ENCODE assay signal across 1 cellular context in the genomic region with DNA sequence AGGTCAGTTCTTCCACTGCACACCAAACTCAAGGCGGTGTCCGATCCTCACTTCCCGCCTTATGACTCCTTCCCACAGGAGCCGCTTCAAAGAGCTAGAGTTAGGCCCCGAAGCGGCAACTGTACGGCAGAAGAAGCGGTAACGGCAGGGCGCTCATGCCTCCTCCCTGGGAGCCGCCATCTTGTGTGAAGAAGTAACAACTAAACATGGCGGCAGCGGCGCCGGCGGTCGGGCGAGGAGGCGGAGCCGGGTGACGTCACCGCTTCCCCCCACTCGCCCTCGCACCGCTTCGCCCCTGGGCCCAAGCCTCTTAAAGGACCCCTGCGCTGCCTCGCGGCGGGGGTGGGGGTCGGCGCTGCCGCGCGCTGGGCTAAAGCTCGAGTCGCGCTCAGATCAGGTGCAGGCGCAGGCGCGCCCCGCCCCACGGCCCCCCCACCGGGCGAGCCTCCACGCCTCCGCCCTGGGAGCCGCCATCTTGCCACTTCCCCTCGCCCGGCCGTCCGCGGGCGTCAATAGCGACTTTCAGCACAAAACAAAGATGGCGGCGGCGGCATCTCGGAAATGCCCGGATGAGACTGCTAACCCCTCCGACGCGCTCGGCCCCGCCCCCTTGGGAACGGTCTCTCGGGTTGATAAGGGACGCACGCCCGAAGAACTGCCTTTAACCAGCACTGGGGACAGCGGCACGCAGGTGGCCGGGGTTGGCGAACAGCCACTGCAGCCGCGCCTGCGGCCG.
TF ChIP-seq lines count a peak whose summit lies in the region.

Gene HCFC1 (minus strand): TSS at position 187 of the 736 bp plus-strand sequence. CDS start 978 bp downstream, outside the sequence.

TF ChIP-seq in HepG2, 621 proteins besides CTCF, POLR2A, EP300 and RAD21 (continued from another document and continues in another):
- TF ChIP-seq ATF6 (CRISPR knock-in tag; conservative IDR thresholded peaks at IDR 0.05) (no peak), ZNF232 (CRISPR knock-in tag; IDR thresholded peaks at IDR 0.05; ENCODE audit: borderline replicate concordance) (no peak), SRSF4 (IDR thresholded peaks at IDR 0.05; ENCODE audit: low read depth, low read length, poor library complexity, severe bottlenecking) (no peak), ZNF138 (CRISPR knock-in tag; IDR thresholded peaks at IDR 0.05; ENCODE audit: low read depth) (no peak), SP4 (CRISPR knock-in tag; IDR thresholded peaks at IDR 0.05) (peak; percentile 38; the same call in 1 of the 2 replicates), ERF (CRISPR knock-in tag; IDR thresholded peaks at IDR 0.05) (no peak; the same call in 1 of the 2 replicates), SP2 (CRISPR knock-in tag; IDR thresholded peaks at IDR 0.05) (peak; percentile 46; the same call in 1 of the 2 replicates), ZBTB7B (CRISPR knock-in tag; IDR thresholded peaks at IDR 0.05) (peak; percentile 12; the same call in 1 of the 2 replicates), SRF (IDR thresholded peaks at IDR 0.05; ENCODE audit: low read depth, low read length) (no peak), DZIP1 (CRISPR knock-in tag; IDR thresholded peaks at IDR 0.05) (no peak), ZNF484 (CRISPR knock-in tag; IDR thresholded peaks at IDR 0.05; ENCODE audit: borderline replicate concordance, low read depth) (no peak), ZNF891 (CRISPR knock-in tag; IDR thresholded peaks at IDR 0.05) (no peak), TBX2 (CRISPR knock-in tag; IDR thresholded peaks at IDR 0.05; ENCODE audit: borderline replicate concordance) (peak; percentile 22), NFRKB (IDR thresholded peaks at IDR 0.05) (peak; percentile 76), AGO1 (IDR thresholded peaks at IDR 0.05; ENCODE audit: low read depth, low read length, poor library complexity, severe bottlenecking) (no peak), TFAP4 (IDR thresholded peaks at IDR 0.05; ENCODE audit: borderline replicate concordance, low read depth) (no peak), HOXA3 (CRISPR knock-in tag; IDR thresholded peaks at IDR 0.05) (peak; percentile 97), GLI4 (CRISPR knock-in tag; IDR thresholded peaks at IDR 0.05; ENCODE audit: borderline replicate concordance) (no peak), CREM (IDR thresholded peaks at IDR 0.05) (no peak; the same call in none of the 2 replicates), CREM (CRISPR knock-in tag; IDR thresholded peaks at IDR 0.05) (no peak), ZNF407 (CRISPR knock-in tag; IDR thresholded peaks at IDR 0.05; ENCODE audit: not compliant biosample characterization) (no peak), HIC2 (CRISPR knock-in tag; IDR thresholded peaks at IDR 0.05; ENCODE audit: low read depth) (no peak)
- TF ChIP-seq, protein P1, sequence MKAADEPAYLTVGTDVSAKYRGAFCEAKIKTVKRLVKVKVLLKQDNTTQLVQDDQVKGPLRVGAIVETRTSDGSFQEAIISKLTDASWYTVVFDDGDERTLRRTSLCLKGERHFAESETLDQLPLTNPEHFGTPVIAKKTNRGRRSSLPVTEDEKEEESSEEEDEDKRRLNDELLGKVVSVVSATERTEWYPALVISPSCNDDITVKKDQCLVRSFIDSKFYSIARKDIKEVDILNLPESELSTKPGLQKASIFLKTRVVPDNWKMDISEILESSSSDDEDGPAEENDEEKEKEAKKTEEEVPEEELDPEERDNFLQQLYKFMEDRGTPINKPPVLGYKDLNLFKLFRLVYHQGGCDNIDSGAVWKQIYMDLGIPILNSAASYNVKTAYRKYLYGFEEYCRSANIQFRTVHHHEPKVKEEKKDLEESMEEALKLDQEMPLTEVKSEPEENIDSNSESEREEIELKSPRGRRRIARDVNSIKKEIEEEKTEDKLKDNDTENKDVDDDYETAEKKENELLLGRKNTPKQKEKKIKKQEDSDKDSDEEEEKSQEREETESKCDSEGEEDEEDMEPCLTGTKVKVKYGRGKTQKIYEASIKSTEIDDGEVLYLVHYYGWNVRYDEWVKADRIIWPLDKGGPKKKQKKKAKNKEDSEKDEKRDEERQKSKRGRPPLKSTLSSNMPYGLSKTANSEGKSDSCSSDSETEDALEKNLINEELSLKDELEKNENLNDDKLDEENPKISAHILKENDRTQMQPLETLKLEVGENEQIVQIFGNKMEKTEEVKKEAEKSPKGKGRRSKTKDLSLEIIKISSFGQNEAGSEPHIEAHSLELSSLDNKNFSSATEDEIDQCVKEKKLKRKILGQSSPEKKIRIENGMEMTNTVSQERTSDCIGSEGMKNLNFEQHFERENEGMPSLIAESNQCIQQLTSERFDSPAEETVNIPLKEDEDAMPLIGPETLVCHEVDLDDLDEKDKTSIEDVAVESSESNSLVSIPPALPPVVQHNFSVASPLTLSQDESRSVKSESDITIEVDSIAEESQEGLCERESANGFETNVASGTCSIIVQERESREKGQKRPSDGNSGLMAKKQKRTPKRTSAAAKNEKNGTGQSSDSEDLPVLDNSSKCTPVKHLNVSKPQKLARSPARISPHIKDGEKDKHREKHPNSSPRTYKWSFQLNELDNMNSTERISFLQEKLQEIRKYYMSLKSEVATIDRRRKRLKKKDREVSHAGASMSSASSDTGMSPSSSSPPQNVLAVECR (CRISPR knock-in tag; IDR thresholded peaks at IDR 0.05; ENCODE audit: borderline replicate concordance), result peak; percentile 52; the same call in 1 of the 2 replicates
- TF ChIP-seq, protein P2, sequence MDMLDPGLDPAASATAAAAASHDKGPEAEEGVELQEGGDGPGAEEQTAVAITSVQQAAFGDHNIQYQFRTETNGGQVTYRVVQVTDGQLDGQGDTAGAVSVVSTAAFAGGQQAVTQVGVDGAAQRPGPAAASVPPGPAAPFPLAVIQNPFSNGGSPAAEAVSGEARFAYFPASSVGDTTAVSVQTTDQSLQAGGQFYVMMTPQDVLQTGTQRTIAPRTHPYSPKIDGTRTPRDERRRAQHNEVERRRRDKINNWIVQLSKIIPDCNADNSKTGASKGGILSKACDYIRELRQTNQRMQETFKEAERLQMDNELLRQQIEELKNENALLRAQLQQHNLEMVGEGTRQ (IDR thresholded peaks at IDR 0.05; ENCODE audit: low read depth, low read length), result no peak
- TF ChIP-seq, protein P2 (CRISPR knock-in tag; IDR thresholded peaks at IDR 0.05; ENCODE audit: borderline replicate concordance), result no peak
